8 cellular contexts compared by ENCODE assay signal in the genomic region with DNA sequence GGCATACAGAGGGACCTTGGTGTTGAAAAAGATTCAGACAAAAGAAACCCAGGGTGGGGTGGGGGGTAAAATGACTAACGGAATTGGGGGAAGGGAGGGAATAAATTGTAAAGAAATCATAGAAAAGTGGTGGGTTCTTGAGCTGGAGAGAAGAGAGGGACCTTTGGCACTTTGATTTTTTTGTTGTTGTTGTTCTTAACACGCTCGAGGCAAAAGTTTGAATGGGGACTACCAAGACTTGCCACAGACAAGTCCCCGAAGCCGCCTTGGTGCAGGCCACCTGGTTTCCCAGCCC. TPM values are rescaled to one million over a fixed set of nuclear protein-coding genes. Genes with fewer than 3 reads are reported as not detected.
DNase-seq lines count a peak whose midpoint lies in the region; ATAC-seq and TF ChIP-seq lines count a peak whose summit lies in the region.

No MANE protein-coding gene starts in this region.

- peaks cover 26% of the 10 kb centered on the region for H3K4me1 ChIP-seq in thymus (ENCODE audit: control insufficient read depth, insufficient read depth, low read length)
- peaks cover 5% of the 10 kb centered on the region; the same call in 1 of the 2 replicates for H3K4me1 ChIP-seq in Karpas-422 (ENCODE audit: low read length)

- H3K9me3 Mint-ChIP-seq in activated CD4-positive, alpha-beta T cell treated with anti-CD3 and anti-CD28 coated beads for 36 hours (ENCODE audit: low read depth) = no peaks in the 10 kb centered on the region
- H3K9me3 Mint-ChIP-seq in activated naive CD8-positive, alpha-beta T cell treated with anti-CD3 and anti-CD28 coated beads for 36 hours = no peaks in the 10 kb centered on the region

- no peak overlapping the region for H3K4me2 ChIP-seq in Karpas-422 (ENCODE audit: low read depth, low read length, poor library complexity, severe bottlenecking)

- H3K27ac ChIP-seq in thymus (ENCODE audit: low read depth) (no peak overlapping the region), Karpas-422 (ENCODE audit: low read length) (no peak overlapping the region)

- CTCF ChIA-PET in activated CD4-positive, alpha-beta T cell treated with anti-CD3 and anti-CD28 coated beads for 36 hours (lab: Charles Lee) = interaction anchor here (0.6 to 0.7 kb wide), 2 partner anchors 18 to 272 kb away, joined by 3 read pairs; no protein-coding TSS in a partner anchor

- H3K27ac Mint-ChIP-seq in activated CD4-positive, alpha-beta T cell treated with anti-CD3 and anti-CD28 coated beads for 36 hours = no peak overlapping the region
- no peak overlapping the region for H3K27ac Mint-ChIP-seq in activated naive CD8-positive, alpha-beta T cell treated with anti-CD3 and anti-CD28 coated beads for 36 hours

- WGBS in thymus = 5% methylated on average over 5 of the region's 5 CpGs

- no peak for TF ChIP-seq CTCF in kidney epithelial cell (IDR thresholded peaks at IDR 0.05; ENCODE audit: insufficient read depth, low read length, poor library complexity, severe bottlenecking)

- H3K4me3 ChIP-seq in kidney epithelial cell (ENCODE audit: low read depth, low read length) (peak overlapping the region; percentile 96), thymus (ENCODE audit: low read length) (peak overlapping the region; percentile 50), Karpas-422 (ENCODE audit: low read length) (no peak overlapping the region)

- no peak overlapping the region for H3K9ac ChIP-seq in Karpas-422 (ENCODE audit: low read length)

- intact Hi-C loops in activated CD4-positive, alpha-beta T cell treated with anti-CD3 and anti-CD28 coated beads for 36 hours (cut with DNase I, micrococcal nuclease) = loop anchor here (2.0 to 10.0 kb wide), 4 partner anchors 90 to 1119 kb away; a partner anchor contains a TSS

- H3K36me3 ChIP-seq in kidney epithelial cell (ENCODE audit: control insufficient read depth, insufficient read depth, low read length) (peaks cover 4% of the 10 kb centered on the region), thymus (ENCODE audit: control insufficient read depth, insufficient read depth) (no peaks in the 10 kb centered on the region), Karpas-422 (ENCODE audit: insufficient read depth, low read length) (no peaks in the 10 kb centered on the region)

- ATAC-seq in activated CD4-positive, alpha-beta T cell treated with anti-CD3 and anti-CD28 coated beads for 36 hours = no peak
- no peak for ATAC-seq in HG03159 (IDR thresholded peaks at IDR 0.05; ENCODE audit: unreplicated experiment)

- no peak overlapping the region for H2AFZ ChIP-seq in Karpas-422 (ENCODE audit: low read length)

- POLR2A ChIA-PET in activated CD4-positive, alpha-beta T cell treated with anti-CD3 and anti-CD28 coated beads for 36 hours (lab: Charles Lee) = interaction anchor here (0.6 kb wide), 1 partner anchor 1119 kb away, joined by 4 read pairs; no protein-coding TSS in a partner anchor

- H3K27me3 ChIP-seq in kidney epithelial cell (ENCODE audit: control insufficient read depth, insufficient read depth, low read length) = no peaks in the 10 kb centered on the region
- H3K27me3 ChIP-seq in thymus (ENCODE audit: control insufficient read depth, insufficient read depth) = peaks cover 51% of the 10 kb centered on the region
- 0 out of 2 replicates have a peak, but pooled peaks cover 3% of the 10 kb centered on the region for H3K27me3 ChIP-seq in Karpas-422 (ENCODE audit: low read length)

- H3K9me3 ChIP-seq in thymus (ENCODE audit: control insufficient read depth) (peaks cover 7% of the 10 kb centered on the region), Karpas-422 (ENCODE audit: low read length) (no peaks in the 10 kb centered on the region)

- no peaks in the 10 kb centered on the region for H3K36me3 Mint-ChIP-seq in activated CD4-positive, alpha-beta T cell treated with anti-CD3 and anti-CD28 coated beads for 36 hours (ENCODE audit: low read depth)
- H3K36me3 Mint-ChIP-seq in activated naive CD8-positive, alpha-beta T cell treated with anti-CD3 and anti-CD28 coated beads for 36 hours = peaks cover 2% of the 10 kb centered on the region

- peaks cover 38% of the 10 kb centered on the region for H3K4me1 Mint-ChIP-seq in activated CD4-positive, alpha-beta T cell treated with anti-CD3 and anti-CD28 coated beads for 36 hours
- peaks cover 33% of the 10 kb centered on the region for H3K4me1 Mint-ChIP-seq in activated naive CD8-positive, alpha-beta T cell treated with anti-CD3 and anti-CD28 coated beads for 36 hours

- peak overlapping the region; percentile 75 for H3K4me3 Mint-ChIP-seq in activated CD4-positive, alpha-beta T cell treated with anti-CD3 and anti-CD28 coated beads for 36 hours
- peak overlapping the region; percentile 61 for H3K4me3 Mint-ChIP-seq in activated naive CD8-positive, alpha-beta T cell treated with anti-CD3 and anti-CD28 coated beads for 36 hours

- no peaks in the 10 kb centered on the region for H4K20me1 ChIP-seq in Karpas-422 (ENCODE audit: insufficient read depth, low read depth, low read length)

- DNase-seq in activated CD4-positive, alpha-beta T cell treated with anti-CD3 and anti-CD28 coated beads for 36 hours = no peak
- no peak for DNase-seq in activated CD4-positive, alpha-beta T cell treated with anti-CD3 and anti-CD28 coated beads for 48 hours
- no peak for DNase-seq in activated naive CD8-positive, alpha-beta T cell treated with anti-CD3 and anti-CD28 coated beads for 36 hours
- DNase-seq in kidney epithelial cell (ENCODE audit: low read depth) = no peak
- no peak for DNase-seq in retina
- no peak for DNase-seq in Karpas-422

- H3K9me2 ChIP-seq in Karpas-422 (replicated peaks; ENCODE audit: insufficient read depth, low read length) = no peaks in the 10 kb centered on the region

- H3K79me2 ChIP-seq in Karpas-422 (ENCODE audit: low read length) = no peaks in the 10 kb centered on the region

- peaks cover 64% of the 10 kb centered on the region for H3K27me3 Mint-ChIP-seq in activated CD4-positive, alpha-beta T cell treated with anti-CD3 and anti-CD28 coated beads for 36 hours
- H3K27me3 Mint-ChIP-seq in activated naive CD8-positive, alpha-beta T cell treated with anti-CD3 and anti-CD28 coated beads for 36 hours = peaks cover 91% of the 10 kb centered on the region

RNA-seq across cellular contexts. Expression of a gene that starts 0.6 kb away (rescaled TPM):
- not detected for total RNA-seq in activated CD4-positive, alpha-beta T cell treated with anti-CD3 and anti-CD28 coated beads for 36 hours
- total RNA-seq in activated naive CD8-positive, alpha-beta T cell treated with anti-CD3 and anti-CD28 coated beads for 36 hours = not detected
- total RNA-seq in kidney epithelial cell = 175 and 178 TPM in 2 replicates
- 7.0 TPM for polyA plus RNA-seq in thymus
- total RNA-seq in Karpas-422 (2014; rRNA removed; shearing (Covaris generic); ENCODE audit: low replicate concordance) = not detected in 2 replicates

Comparison
In these comparisons a context has a peak if more than half of its experiments do, and no peak if none do; other contexts are left out.
1. RNA of a gene that starts 0.6 kb away (total RNA-seq): 175 to 178 TPM in kidney epithelial cell; not detected in activated CD4-positive, alpha-beta T cell treated with anti-CD3 and anti-CD28 coated beads for 36 hours, not detected in activated naive CD8-positive, alpha-beta T cell treated with anti-CD3 and anti-CD28 coated beads for 36 hours and not detected in Karpas-422; every median in the first group is over 100 times any median in the second.